9 cellular contexts compared by ENCODE assay signal in the genomic region with DNA sequence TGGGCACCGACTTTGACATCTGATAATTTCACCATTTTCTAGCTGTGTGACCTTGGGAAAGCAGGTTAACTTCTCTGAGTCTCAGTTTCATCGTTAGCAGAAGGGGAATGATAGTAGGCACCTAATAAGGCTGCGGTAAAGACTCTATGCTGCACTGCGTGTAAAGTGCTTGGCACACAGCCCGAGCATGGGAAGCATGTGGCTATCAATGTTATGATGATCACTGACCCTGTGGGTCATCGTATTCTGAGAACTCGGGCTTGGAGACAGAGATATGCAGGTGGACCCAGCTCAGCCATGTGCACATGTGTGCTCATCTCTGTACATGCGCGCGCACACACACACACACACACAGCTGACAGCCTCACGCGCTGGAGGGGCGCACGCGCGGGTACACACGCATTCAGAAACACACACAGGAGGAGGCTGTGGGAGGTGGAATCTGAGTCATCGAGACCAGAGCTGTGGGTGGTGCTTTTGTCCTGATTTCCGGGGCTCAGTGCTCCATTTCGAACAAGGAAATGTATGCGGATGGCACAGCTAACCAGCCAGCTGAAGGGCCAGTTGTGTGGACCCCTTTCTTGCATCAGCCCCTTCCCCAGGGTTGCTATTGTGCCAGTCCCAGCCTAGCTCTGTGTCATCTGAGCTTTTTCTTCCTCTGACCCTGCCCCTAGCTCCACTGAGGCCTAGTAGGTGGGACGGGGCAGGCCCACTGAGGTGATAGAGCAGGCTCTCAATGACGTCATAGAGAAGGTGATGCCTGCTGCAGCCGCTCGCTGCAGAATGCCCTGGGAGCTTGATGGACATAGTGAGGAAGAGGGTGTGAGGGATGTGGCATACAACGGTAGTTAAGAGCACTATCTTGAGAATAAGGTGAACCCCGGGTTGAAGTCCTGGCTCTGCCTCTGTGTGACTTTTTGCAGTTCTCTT. TPM values are rescaled to one million over a fixed set of nuclear protein-coding genes. Genes with fewer than 3 reads are reported as not detected.
A peak's percentile ranks its signal among the peaks of the same experiment; 100 is the strongest.
DNase-seq lines count a peak whose midpoint lies in the region; ATAC-seq and TF ChIP-seq lines count a peak whose summit lies in the region.
"Had no signal": no experiment of that assay in that cellular context is flagged by ENCODE, and none has a peak within 500 bp of the region (broad histone marks: within the 10 kb centered on the region; RNA-seq: fewer than 3 reads in every experiment).

No MANE protein-coding gene starts in this region.

- H3K4me1 ChIP-seq in ovary (ENCODE audit: insufficient read depth) = no peaks in the 10 kb centered on the region

- no peaks in the 10 kb centered on the region for H3K27me3 ChIP-seq in ovary

- no peaks in the 10 kb centered on the region for H3K36me3 ChIP-seq in ovary
- H3K36me3 ChIP-seq: cardiac muscle cell had no signal

- peak; percentile 60 for DNase-seq in M059J (ENCODE audit: low read depth)
- peak; percentile 77 to 81 for DNase-seq in activated CD4-positive, alpha-beta T cell treated with anti-CD3 and anti-CD28 coated beads, Interleukin-2, amount 50 U/mL, for 4 hours
- DNase-seq in effector memory CD8-positive, alpha-beta T cell = peak; percentile 50 to 65 (median 61)
- DNase-seq in stimulated activated CD4-positive, alpha-beta T cell treated with anti-CD3 and anti-CD28 coated beads, TNF-alpha, amount 100 ng/mL, for 24 hours (ENCODE audit: low read depth in 3 of 3) = peak; percentile 57 to 81 (median 70)
- no peak for DNase-seq in ovary
- DNase-seq in NCI-H345 treated with DMSO at 0.1 percent for 48 hours (lab: John Stamatoyannopoulos, UW; ENCODE audit: unreplicated experiment) = no peak

- peaks cover 22 to 23% of the 10 kb centered on the region in 2 donors for H3K4me1 Mint-ChIP-seq in effector memory CD8-positive, alpha-beta T cell (ENCODE audit: low read depth in 2 of 2)

- peaks cover 28 to 59% of the 10 kb centered on the region in 2 donors for H3K27me3 Mint-ChIP-seq in effector memory CD8-positive, alpha-beta T cell

- no peaks in the 10 kb centered on the region for H3K9me3 Mint-ChIP-seq in effector memory CD8-positive, alpha-beta T cell

- H3K27ac Mint-ChIP-seq in effector memory CD8-positive, alpha-beta T cell = peak overlapping the region; percentile 85 to 91

- no peak for TF ChIP-seq POLR2A in ovary (IDR thresholded peaks at IDR 0.05)

- intact Hi-C loops in ovary (cut with DNase I) = loop anchor here in 2 of 4 donors (2.0 kb wide), 3 partner anchors 186 to 266 kb away; a partner anchor contains a TSS

- H3K4me3 ChIP-seq in ovary = no peak overlapping the region

- TF ChIP-seq CTCF in ovary (IDR thresholded peaks at IDR 0.05) = no peak

- no peak for TF ChIP-seq EP300 in ovary (IDR thresholded peaks at IDR 0.05)

- peak overlapping the region; percentile 82 to 91 for H3K4me3 Mint-ChIP-seq in effector memory CD8-positive, alpha-beta T cell

- H3K36me3 Mint-ChIP-seq in effector memory CD8-positive, alpha-beta T cell (ENCODE audit: insufficient read depth) = peaks cover 8% of the 10 kb centered on the region

- no peaks in the 10 kb centered on the region for H3K9me3 ChIP-seq in ovary

- peak; percentile 86 for ATAC-seq in effector memory CD8-positive, alpha-beta T cell (replicated peaks)
- no peak for ATAC-seq in HG03025 (IDR thresholded peaks at IDR 0.05; ENCODE audit: low FRiP score, unreplicated experiment)
- no peak for ATAC-seq in HG02623 (IDR thresholded peaks at IDR 0.05; ENCODE audit: unreplicated experiment)

- H3K27ac ChIP-seq in ovary = no peak overlapping the region
- H3K27ac ChIP-seq: cardiac muscle cell had no signal

- WGBS in ovary, 3 donors = 54 to 62% (median 61%) methylated on average over 27 of the region's 27 CpGs

RNA-seq across cellular contexts. Expression of a gene that starts 11.2 kb away (rescaled TPM):
- total RNA-seq in M059J (2014; rRNA removed; shearing (Covaris generic)) = 2.5 and 5.5 TPM in 2 replicates
- 10 to 100 TPM in 1 of 7 donors, 1 to 10 TPM in 6; 3.5 to 11.2 (median 9.3) TPM for total RNA-seq in ovary
- polyA plus RNA-seq in ovary = 1 to 10 TPM; 6.1 to 6.8 TPM

RNA-seq across cellular contexts. Expression of a gene that starts 42.0 kb away (rescaled TPM):
- 11.0 and 18.5 TPM in 2 replicates for total RNA-seq in M059J (2014; rRNA removed; shearing (Covaris generic))
- 10 to 100 TPM; 21.1 to 35.2 (median 25.0) TPM for total RNA-seq in ovary
- polyA plus RNA-seq in ovary = 10 to 100 TPM; 10.4 to 21.8 TPM

RNA-seq across cellular contexts. Expression of a gene that starts 56.4 kb away (rescaled TPM):
- total RNA-seq in M059J (2014; rRNA removed; shearing (Covaris generic)) = 8.3 and 9.0 TPM in 2 replicates
- 1 to 10 TPM in 5 of 7 donors, under 1 TPM in 2; 0.58 to 3.0 (median 1.5) TPM for total RNA-seq in ovary
- polyA plus RNA-seq in ovary = 1 to 10 TPM in 1 of 2 donors, not detected in 1; 1.9 TPM

RNA-seq across cellular contexts. Expression of a gene that starts 56.5 kb away (rescaled TPM):
- 78.2 and 88.4 TPM in 2 replicates for total RNA-seq in M059J (2014; rRNA removed; shearing (Covaris generic))
- 10 to 100 TPM; 34.2 to 55.6 (median 49.4) TPM for total RNA-seq in ovary
- 10 to 100 TPM; 43.3 to 73.8 TPM for polyA plus RNA-seq in ovary

Comparison
In these comparisons a context has a peak if more than half of its experiments do, and no peak if none do; other contexts are left out.
1. DNase-seq: peak in M059J (single experiment), activated CD4-positive, alpha-beta T cell treated with anti-CD3 and anti-CD28 coated beads, Interleukin-2, amount 50 U/mL, for 4 hours (2 of 2), effector memory CD8-positive, alpha-beta T cell (3 of 3) and stimulated activated CD4-positive, alpha-beta T cell treated with anti-CD3 and anti-CD28 coated beads, TNF-alpha, amount 100 ng/mL, for 24 hours (3 of 3); none in ovary (0 of 5) and NCI-H345 treated with DMSO at 0.1 percent for 48 hours (single experiment).